8 cellular contexts compared by ENCODE assay signal in genomic region chr2:216632952-216633615, GRCh38. TPM values are rescaled to one million over a fixed set of nuclear protein-coding genes. Genes with fewer than 3 reads are reported as not detected.
DNase-seq lines count a peak whose midpoint lies in the region; ATAC-seq and TF ChIP-seq lines count a peak whose summit lies in the region.

A gene with protein sequence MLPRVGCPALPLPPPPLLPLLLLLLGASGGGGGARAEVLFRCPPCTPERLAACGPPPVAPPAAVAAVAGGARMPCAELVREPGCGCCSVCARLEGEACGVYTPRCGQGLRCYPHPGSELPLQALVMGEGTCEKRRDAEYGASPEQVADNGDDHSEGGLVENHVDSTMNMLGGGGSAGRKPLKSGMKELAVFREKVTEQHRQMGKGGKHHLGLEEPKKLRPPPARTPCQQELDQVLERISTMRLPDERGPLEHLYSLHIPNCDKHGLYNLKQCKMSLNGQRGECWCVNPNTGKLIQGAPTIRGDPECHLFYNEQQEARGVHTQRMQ (plus strand): TSS chr2:216633420. CDS start chr2:216633524, 104 bp downstream.

- H3K4me3 Mint-ChIP-seq in activated naive CD4-positive, alpha-beta T cell treated with anti-CD3 and anti-CD28 coated beads, Interleukin-2, amount 10 ng/mL, durations not matched to agents 7 days and 5 days = peak within 1 kb of the TSS; percentile 79

- peak within 1 kb of the TSS; percentile 93 for H3K4me2 ChIP-seq in hepatocyte

- peaks cover 90% of the 10 kb centered on the region for H3K27me3 Mint-ChIP-seq in activated naive CD4-positive, alpha-beta T cell treated with anti-CD3 and anti-CD28 coated beads, Interleukin-2, amount 10 ng/mL, durations not matched to agents 7 days and 5 days

- no peaks in the 10 kb centered on the region for H4K20me1 ChIP-seq in hepatocyte (ENCODE audit: insufficient read depth, poor library complexity, severe bottlenecking)

- peak within 1 kb of the TSS; percentile 16 for H3K27ac Mint-ChIP-seq in activated naive CD4-positive, alpha-beta T cell treated with anti-CD3 and anti-CD28 coated beads, Interleukin-2, amount 10 ng/mL, durations not matched to agents 7 days and 5 days

- H3K4me3 ChIP-seq in hepatocyte = peak within 1 kb of the TSS; percentile 78
- H3K4me3 ChIP-seq in retinal pigment epithelial cell (ENCODE audit: low read length) = peak within 1 kb of the TSS; percentile 40

- no peaks in the 10 kb centered on the region for H3K36me3 ChIP-seq in hepatocyte (replicated peaks; ENCODE audit: insufficient read depth, low read depth)

- H3K36me3 Mint-ChIP-seq in activated naive CD4-positive, alpha-beta T cell treated with anti-CD3 and anti-CD28 coated beads, Interleukin-2, amount 10 ng/mL, durations not matched to agents 7 days and 5 days = peaks cover 9% of the 10 kb centered on the region

- no peaks in the 10 kb centered on the region for H3K9me2 ChIP-seq in hepatocyte (replicated peaks; ENCODE audit: insufficient read depth)

- peaks cover 31% of the 10 kb centered on the region for H3K4me1 ChIP-seq in hepatocyte (ENCODE audit: insufficient read depth)

- ATAC-seq in GM18505 (IDR thresholded peaks at IDR 0.05; ENCODE audit: unreplicated experiment) (no peak), GM19452 (IDR thresholded peaks at IDR 0.05; ENCODE audit: unreplicated experiment) (no peak)

- H3K27ac ChIP-seq in hepatocyte = peak within 1 kb of the TSS; percentile 89

- H3K79me2 ChIP-seq in hepatocyte = peaks cover 29% of the 10 kb centered on the region

- peak within 1 kb of the TSS; percentile 75 for H2AFZ ChIP-seq in hepatocyte

- DNase-seq in activated naive CD4-positive, alpha-beta T cell treated with anti-CD3 and anti-CD28 coated beads, Interleukin-2, amount 10 ng/mL, durations not matched to agents 7 days and 5 days = peak; percentile 58
- DNase-seq in activated naive CD4-positive, alpha-beta T cell (lab: John Stamatoyannopoulos, UW) = no peak
- DNase-seq in NCI-H526 treated with DMSO at 0.1 percent for 48 hours (lab: John Stamatoyannopoulos, UW) (peak; percentile 17), amniotic epithelial cell (ENCODE audit: low read depth) (peak; percentile 51), hepatocyte (ENCODE audit: low spot score) (peak; percentile 79), retinal pigment epithelial cell (ENCODE audit: low read depth) (no peak)

- H3K4me1 Mint-ChIP-seq in activated naive CD4-positive, alpha-beta T cell treated with anti-CD3 and anti-CD28 coated beads, Interleukin-2, amount 10 ng/mL, durations not matched to agents 7 days and 5 days = peaks cover 32% of the 10 kb centered on the region

- H3K9me3 Mint-ChIP-seq in activated naive CD4-positive, alpha-beta T cell treated with anti-CD3 and anti-CD28 coated beads, Interleukin-2, amount 10 ng/mL, durations not matched to agents 7 days and 5 days = no peaks in the 10 kb centered on the region

- H3K27me3 ChIP-seq in hepatocyte = peaks cover 20% of the 10 kb centered on the region

- TF ChIP-seq CTCF in hepatocyte (IDR thresholded peaks at IDR 0.05; ENCODE audit: poor library complexity) = no peak
- TF ChIP-seq CTCF in retinal pigment epithelial cell (conservative IDR thresholded peaks at IDR 0.05; ENCODE audit: low read depth, low read length) = no peak

- no peak for TF ChIP-seq POLR2A in GM18505 (IDR thresholded peaks at IDR 0.05; ENCODE audit: borderline replicate concordance, extremely low read depth, insufficient read depth, insufficient read length)

- CTCF ChIA-PET in activated naive CD4-positive, alpha-beta T cell treated with anti-CD3 and anti-CD28 coated beads, Interleukin-2, amount 10 ng/mL, durations not matched to agents 7 days and 5 days (lab: Charles Lee) = interaction anchor here (1.0 kb wide), 1 partner anchor 19 kb away, joined by 3 read pairs; no protein-coding TSS in a partner anchor

- WGBS in hepatocyte (ENCODE audit: low lambda C conversion rate, missing lambda C conversion rate) = 2% methylated on average over 28 of the region's 70 CpGs

- H3K9me3 ChIP-seq in hepatocyte (ENCODE audit: low read depth) = no peaks in the 10 kb centered on the region

RNA-seq across cellular contexts. Expression of the gene that starts here (rescaled TPM):
- 163 and 231 TPM in 2 replicates for total RNA-seq in hepatocyte
- 338 and 351 TPM in 2 replicates for polyA plus RNA-seq in hepatocyte

Comparison
In these comparisons a context has a peak if more than half of its experiments do, and no peak if none do; other contexts are left out.
1. DNase-seq: peak in activated naive CD4-positive, alpha-beta T cell treated with anti-CD3 and anti-CD28 coated beads, Interleukin-2, amount 10 ng/mL, durations not matched to agents 7 days and 5 days (single experiment), NCI-H526 treated with DMSO at 0.1 percent for 48 hours (single experiment), amniotic epithelial cell (single experiment) and hepatocyte (single experiment); none in activated naive CD4-positive, alpha-beta T cell (0 of 4) and retinal pigment epithelial cell (single experiment).